19 cellular contexts compared by ENCODE assay signal in the genomic region with DNA sequence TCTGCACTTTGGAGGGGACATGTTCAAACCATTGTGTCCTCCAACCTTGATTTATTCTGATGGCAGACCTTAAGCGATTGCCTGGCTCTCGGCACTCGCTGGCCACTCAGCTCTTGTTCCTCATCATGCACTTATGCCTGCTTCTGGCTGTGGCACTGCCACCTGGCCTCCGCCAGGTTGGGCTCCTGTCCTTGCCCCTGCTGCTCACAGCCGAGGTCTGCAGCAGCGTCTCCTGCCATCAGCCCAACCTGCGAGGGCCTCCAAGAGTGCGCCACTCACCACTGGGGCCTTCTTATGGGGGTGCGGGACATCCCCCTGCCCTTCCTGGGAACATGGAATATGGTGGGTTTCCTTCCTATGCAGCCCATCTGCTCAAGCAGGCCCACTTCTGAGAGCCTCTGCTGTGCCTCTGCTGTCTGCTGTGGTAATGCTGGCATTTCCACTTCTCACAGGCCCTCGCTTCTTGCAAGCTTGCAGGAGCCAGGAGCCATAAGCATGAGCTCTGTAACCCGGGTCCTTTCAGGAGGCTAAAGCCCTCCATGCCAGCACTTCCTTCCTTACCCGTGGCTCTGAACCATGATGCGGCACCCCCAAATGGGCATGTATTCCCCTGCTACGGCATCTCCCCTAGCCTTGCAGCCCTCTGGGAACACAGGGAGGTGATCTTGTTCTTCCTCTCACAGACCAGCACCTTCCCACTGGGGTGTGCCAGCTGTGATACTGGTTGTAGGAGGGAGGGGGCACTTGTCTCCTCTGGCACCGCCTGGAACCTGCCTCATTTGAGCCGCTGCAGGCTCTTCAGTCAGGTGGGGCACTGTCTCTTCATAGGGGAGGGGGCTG. TPM values are rescaled to one million over a fixed set of nuclear protein-coding genes. Genes with fewer than 3 reads are reported as not detected.
DNase-seq lines count a peak whose midpoint lies in the region; ATAC-seq and TF ChIP-seq lines count a peak whose summit lies in the region.
"Had no signal": no experiment of that assay in that cellular context is flagged by ENCODE, and none has a peak within 500 bp of the region (broad histone marks: within the 10 kb centered on the region; RNA-seq: fewer than 3 reads in every experiment).

No MANE protein-coding gene starts in this region.

- no peak for ATAC-seq in Right ventricle myocardium inferior
- no peak for ATAC-seq in upper lobe of left lung (ENCODE audit: low FRiP score in 2 of 2)
- ATAC-seq in GM18870 (IDR thresholded peaks at IDR 0.05; ENCODE audit: unreplicated experiment) = no peak
- ATAC-seq in left colon = no peak
- ATAC-seq: activated CD8-positive, alpha-beta T cell treated with anti-CD3 and anti-CD28 coated beads, Interleukin-2, amount 10 ng/mL, durations not matched to agents 7 days and 5 days; activated naive CD4-positive, alpha-beta T cell treated with anti-CD3 and anti-CD28 coated beads, Interleukin-2, amount 50 U/mL, for 72 hours; left lobe of liver; PC-3 had no signal

- H3K36me3 ChIP-seq in right atrium auricular region (no peaks in the 10 kb centered on the region), upper lobe of left lung (no peaks in the 10 kb centered on the region)

- H3K27ac Mint-ChIP-seq in chondrocyte (ENCODE audit: unreplicated experiment) (no peak overlapping the region), nephron (peak overlapping the region in 2 of 3 experiments; percentile 95 to 97)
- H3K27ac Mint-ChIP-seq: activated CD8-positive, alpha-beta T cell treated with anti-CD3 and anti-CD28 coated beads, Interleukin-2, amount 10 ng/mL, durations not matched to agents 7 days and 5 days; activated naive CD4-positive, alpha-beta T cell treated with anti-CD3 and anti-CD28 coated beads, Interleukin-2, amount 50 U/mL, for 72 hours; activated T-cell treated with anti-CD3 and anti-CD28 coated beads, Interleukin-2, amount 50 U/mL, for 24 hours; T-helper 1 cell treated with Interleukin-12 subunit alpha and Interleukin-12 subunit beta and Interleukin-4 antibody, amounts not matched to agents 30 μg/mL and 1 μg/mL, for 36 hours had no signal

- H3K4me3 ChIP-seq in right atrium auricular region = no peak overlapping the region
- no peak overlapping the region for H3K4me3 ChIP-seq in upper lobe of left lung

- H3K4me1 Mint-ChIP-seq in chondrocyte (ENCODE audit: low read depth) (peaks cover 37% of the 10 kb centered on the region), nephron (peaks cover 61% of the 10 kb centered on the region)

- no peak for TF ChIP-seq POLR2A in upper lobe of left lung (IDR thresholded peaks at IDR 0.05)

- DNase-seq in Right ventricle myocardium inferior (ENCODE audit: missing footprints) = peak; percentile 15
- DNase-seq in right atrium auricular region (ENCODE audit: low spot score) = no peak
- peak; percentile 68 for DNase-seq in chondrocyte (ENCODE audit: low spot score)
- DNase-seq in upper lobe of left lung = no peak
- DNase-seq in NCI-H187 (lab: John Stamatoyannopoulos, UW) = no peak
- no peak for DNase-seq in left colon
- DNase-seq: activated CD8-positive, alpha-beta T cell treated with anti-CD3 and anti-CD28 coated beads, Interleukin-2, amount 10 ng/mL, durations not matched to agents 7 days and 5 days; activated T-cell treated with anti-CD3 and anti-CD28 coated beads, Interleukin-2, amount 50 U/mL, for 24 hours; GF-D8; MM.1S; NCI-H146; PC-3; stimulated activated CD4-positive, alpha-beta T cell treated with anti-CD3 and anti-CD28 coated beads, Interleukin-15, amount 100 ng/mL, for 24 hours; substantia nigra had no signal

- TF ChIP-seq EP300 in upper lobe of left lung (IDR thresholded peaks at IDR 0.05) = no peak

- no peak overlapping the region for H3K27ac ChIP-seq in right atrium auricular region
- peak overlapping the region; percentile 65 to 84 (median 81) for H3K27ac ChIP-seq in upper lobe of left lung

- intact Hi-C loops in Right ventricle myocardium inferior (cut with DNase I) = no loop called here
- intact Hi-C loops in left colon (cut with DNase I, micrococcal nuclease) = no loop called here

- H3K36me3 Mint-ChIP-seq in chondrocyte (ENCODE audit: low read depth) = no peaks in the 10 kb centered on the region
- no peaks in the 10 kb centered on the region for H3K36me3 Mint-ChIP-seq in nephron (ENCODE audit: low read depth)
- H3K36me3 Mint-ChIP-seq: activated naive CD4-positive, alpha-beta T cell treated with anti-CD3 and anti-CD28 coated beads, Interleukin-2, amount 50 U/mL, for 72 hours had no signal

- H3K9me3 Mint-ChIP-seq in chondrocyte (ENCODE audit: low read depth) (no peaks in the 10 kb centered on the region), nephron (no peaks in the 10 kb centered on the region)
- H3K9me3 Mint-ChIP-seq: activated naive CD4-positive, alpha-beta T cell treated with anti-CD3 and anti-CD28 coated beads, Interleukin-2, amount 50 U/mL, for 72 hours; activated T-cell treated with anti-CD3 and anti-CD28 coated beads, Interleukin-2, amount 50 U/mL, for 24 hours; T-helper 1 cell treated with Interleukin-12 subunit alpha and Interleukin-12 subunit beta and Interleukin-4 antibody, amounts not matched to agents 30 μg/mL and 1 μg/mL, for 36 hours had no signal

- H3K27me3 ChIP-seq in right atrium auricular region = no peaks in the 10 kb centered on the region
- H3K27me3 ChIP-seq in upper lobe of left lung = no peaks in the 10 kb centered on the region

- TF ChIP-seq CTCF in right atrium auricular region (IDR thresholded peaks at IDR 0.05) (no peak), chondrocyte (IDR thresholded peaks at IDR 0.05) (no peak), nephron (IDR thresholded peaks at IDR 0.05; ENCODE audit: unreplicated experiment in 3 of 3) (no peak), upper lobe of left lung (IDR thresholded peaks at IDR 0.05) (no peak)

- H3K9me3 ChIP-seq in right atrium auricular region (no peaks in the 10 kb centered on the region), upper lobe of left lung (no peaks in the 10 kb centered on the region)

- H3K4me3 Mint-ChIP-seq in chondrocyte (ENCODE audit: unreplicated experiment) (no peak overlapping the region), nephron (no peak overlapping the region)
- H3K4me3 Mint-ChIP-seq: activated CD8-positive, alpha-beta T cell treated with anti-CD3 and anti-CD28 coated beads, Interleukin-2, amount 10 ng/mL, durations not matched to agents 7 days and 5 days; activated T-cell treated with anti-CD3 and anti-CD28 coated beads, Interleukin-2, amount 50 U/mL, for 24 hours; T-helper 1 cell treated with Interleukin-12 subunit alpha and Interleukin-12 subunit beta and Interleukin-4 antibody, amounts not matched to agents 30 μg/mL and 1 μg/mL, for 36 hours had no signal

- peaks cover 0 to 42% of the 10 kb centered on the region in 2 donors for H3K4me1 ChIP-seq in right atrium auricular region
- peaks cover 52 to 85% (median 64%) of the 10 kb centered on the region in 4 donors for H3K4me1 ChIP-seq in upper lobe of left lung

- WGBS in upper lobe of left lung, 2 donors = 85 to 89% methylated on average over 7 to 16 of the region's 16 CpGs

- H3K27me3 Mint-ChIP-seq in chondrocyte (ENCODE audit: low read depth) (no peaks in the 10 kb centered on the region), nephron (ENCODE audit: low read depth) (peaks cover 22% of the 10 kb centered on the region)

RNA-seq across cellular contexts. Expression of gene HS6ST1, which starts 58.6 kb away (rescaled TPM):
- total RNA-seq in Right ventricle myocardium inferior = 34.9 TPM
- 10 to 100 TPM; 19.0 to 25.8 TPM for total RNA-seq in right atrium auricular region
- total RNA-seq in chondrocyte = 30.0 to 39.2 TPM (median 33.1 TPM) in 3 replicates
- total RNA-seq in upper lobe of left lung = 10 to 100 TPM; 24.0 to 96.8 (median 37.0) TPM
- total RNA-seq in left colon = 10 to 100 TPM; 20.5 to 40.4 TPM

Comparison
In these comparisons a context has a peak if more than half of its experiments do, and no peak if none do; other contexts are left out.
1. DNase-seq: peak in Right ventricle myocardium inferior (single experiment) and chondrocyte (single experiment); none in right atrium auricular region (single experiment), upper lobe of left lung (0 of 2), NCI-H187 (0 of 2) and left colon (0 of 2).
2. H3K27ac ChIP-seq: peak in upper lobe of left lung (4 of 4); none in right atrium auricular region (0 of 2).